ENCODE assay signal across 1 cellular context in genomic region chr2:190881480-190882326, GRCh38.
TF ChIP-seq lines count a peak whose summit lies in the region.

No MANE protein-coding gene starts in this region.

TF ChIP-seq in K562, 482 proteins besides CTCF, POLR2A, EP300 and RAD21 (continued from another document and continues in another):
- TF ChIP-seq ZNF766 (CRISPR knock-in tag; conservative IDR thresholded peaks at IDR 0.05) = 0 out of 2 replicates have a peak, but pooled peaks have one; percentile 37
- no peak for TF ChIP-seq HEY1 (CRISPR knock-in tag; IDR thresholded peaks at IDR 0.05; ENCODE audit: borderline replicate concordance)
- TF ChIP-seq MECOM (CRISPR knock-in tag; IDR thresholded peaks at IDR 0.05) = no peak
- no peak for TF ChIP-seq SRSF7 (optimal IDR thresholded peaks at IDR 0.05; ENCODE audit: low read depth, low read length)
- TF ChIP-seq ZNF699 (CRISPR knock-in tag; IDR thresholded peaks at IDR 0.05; ENCODE audit: insufficient replicate concordance) = no peak
- TF ChIP-seq ZFPM2 (CRISPR knock-in tag; IDR thresholded peaks at IDR 0.05) = no peak
- no peak for TF ChIP-seq RFX5 (IDR thresholded peaks at IDR 0.05; ENCODE audit: low read depth, low read length)
- TF ChIP-seq ZNF146 (CRISPR knock-in tag; IDR thresholded peaks at IDR 0.05; ENCODE audit: unreplicated experiment) = no peak
- TF ChIP-seq BRD4 (IDR thresholded peaks at IDR 0.05) = no peak
- no peak for TF ChIP-seq NEUROD1 (IDR thresholded peaks at IDR 0.05; ENCODE audit: borderline replicate concordance, low read depth, low read length, partially characterized antibody)
- TF ChIP-seq EHMT2 (IDR thresholded peaks at IDR 0.05) = no peak
- TF ChIP-seq OTX1 (CRISPR knock-in tag; IDR thresholded peaks at IDR 0.05) = no peak
- no peak; the same call in 1 of the 2 replicates for TF ChIP-seq ZBTB9 (CRISPR knock-in tag; IDR thresholded peaks at IDR 0.05)
- TF ChIP-seq DPF2 (IDR thresholded peaks at IDR 0.05) = peak; percentile 75
- no peak for TF ChIP-seq ZNF639 (CRISPR knock-in tag; conservative IDR thresholded peaks at IDR 0.05 in 1 of 2, IDR thresholded peaks at IDR 0.05 in 1 of 2)
- TF ChIP-seq ZNF507 (tag; conservative IDR thresholded peaks at IDR 0.05) = no peak
- peak; percentile 50 for TF ChIP-seq KDM5B (IDR thresholded peaks at IDR 0.05; ENCODE audit: insufficient replicate concordance, low read depth, low read length)
- no peak for TF ChIP-seq E4F1 (CRISPR knock-in tag; IDR thresholded peaks at IDR 0.05; ENCODE audit: borderline replicate concordance)
- TF ChIP-seq ZNF395 (CRISPR knock-in tag; IDR thresholded peaks at IDR 0.05) = no peak
- no peak for TF ChIP-seq HDGF (IDR thresholded peaks at IDR 0.05)
- TF ChIP-seq CCNT2 (IDR thresholded peaks at IDR 0.05; ENCODE audit: borderline replicate concordance, extremely low read depth, insufficient read length, low read depth, low read length) = peak; percentile 60
- peak; percentile 28 for TF ChIP-seq PRPF4 (IDR thresholded peaks at IDR 0.05; ENCODE audit: insufficient read depth, low read depth, low read length, poor library complexity, severe bottlenecking)
- peak; percentile 79 for TF ChIP-seq CEBPB (tag; IDR thresholded peaks at IDR 0.05)
- TF ChIP-seq COPS2 (conservative IDR thresholded peaks at IDR 0.05) = no peak
- TF ChIP-seq ZNF408 (CRISPR knock-in tag; IDR thresholded peaks at IDR 0.05; ENCODE audit: low read depth) = no peak
- TF ChIP-seq SRF (CRISPR knock-in tag; IDR thresholded peaks at IDR 0.05) = no peak
- TF ChIP-seq E2F4 (CRISPR knock-in tag; IDR thresholded peaks at IDR 0.05; ENCODE audit: low read depth) = no peak
- peak; percentile 59 for TF ChIP-seq ARID1B (IDR thresholded peaks at IDR 0.05)
- TF ChIP-seq MLX (CRISPR knock-in tag; conservative IDR thresholded peaks at IDR 0.05) = no peak
- peak; percentile 64; the same call in 1 of the 2 replicates for TF ChIP-seq RAD51 (IDR thresholded peaks at IDR 0.05; ENCODE audit: borderline replicate concordance, low read depth)
- TF ChIP-seq ARID4B (CRISPR knock-in tag; IDR thresholded peaks at IDR 0.05) = 0 out of 2 replicates have a peak, but pooled peaks have one; percentile 20
- no peak for TF ChIP-seq SRSF3 (IDR thresholded peaks at IDR 0.05; ENCODE audit: insufficient read depth, low read length)
- TF ChIP-seq ZKSCAN8 (CRISPR knock-in tag; IDR thresholded peaks at IDR 0.05) = peak; percentile 40; the same call in 1 of the 2 replicates
- no peak for TF ChIP-seq MTF1 (CRISPR knock-in tag; IDR thresholded peaks at IDR 0.05; ENCODE audit: borderline replicate concordance)
- peak; percentile 42; the same call in 1 of the 2 replicates for TF ChIP-seq GATA2 (CRISPR knock-in tag; IDR thresholded peaks at IDR 0.05)
- peak; percentile 39; the same call in 1 of the 2 replicates for TF ChIP-seq LEF1 (IDR thresholded peaks at IDR 0.05)
- peak; percentile 71 for TF ChIP-seq MYC (IDR thresholded peaks at IDR 0.05; ENCODE audit: low read depth, low read length)
- no peak for TF ChIP-seq MYC (CRISPR knock-in tag; IDR thresholded peaks at IDR 0.05; ENCODE audit: borderline replicate concordance, low read depth)
- TF ChIP-seq BHLHE40 (IDR thresholded peaks at IDR 0.05; ENCODE audit: low read length) = peak; percentile 92
- no peak for TF ChIP-seq ZNF280A (IDR thresholded peaks at IDR 0.05; ENCODE audit: low read depth, partially characterized antibody)
- 0 out of 2 replicates have a peak, but pooled peaks have one; percentile 47 for TF ChIP-seq ATF2 (CRISPR knock-in tag; IDR thresholded peaks at IDR 0.05)
- TF ChIP-seq SP1 (CRISPR knock-in tag; IDR thresholded peaks at IDR 0.05) = peak; percentile 53; the same call in 1 of the 2 replicates
- no peak for TF ChIP-seq CC2D1A (IDR thresholded peaks at IDR 0.05)
- TF ChIP-seq RBFOX2 (IDR thresholded peaks at IDR 0.05; ENCODE audit: low read depth, low read length) = peak; percentile 76
- TF ChIP-seq ARHGAP35 (IDR thresholded peaks at IDR 0.05; ENCODE audit: partially characterized antibody) = no peak
- no peak for TF ChIP-seq BCL6 (CRISPR knock-in tag; IDR thresholded peaks at IDR 0.05)
- TF ChIP-seq STAT6 (CRISPR knock-in tag; IDR thresholded peaks at IDR 0.05) = no peak
- TF ChIP-seq ZNF830 (CRISPR knock-in tag; IDR thresholded peaks at IDR 0.05) = no peak
- no peak for TF ChIP-seq ZBTB17 (CRISPR knock-in tag; IDR thresholded peaks at IDR 0.05)
- no peak for TF ChIP-seq NONO (IDR thresholded peaks at IDR 0.05; ENCODE audit: low read depth in 2 of 2, low read length in 1 of 2)
